ENCODE assay signal across 24 cellular contexts in genomic region chr4:78766026-78766425, GRCh38. TPM values are rescaled to one million over a fixed set of nuclear protein-coding genes. Genes with fewer than 3 reads are reported as not detected.
A peak's percentile ranks its signal among the peaks of the same experiment; 100 is the strongest.
DNase-seq lines count a peak whose midpoint lies in the region; ATAC-seq and TF ChIP-seq lines count a peak whose summit lies in the region.
"Had no signal": no experiment of that assay in that cellular context is flagged by ENCODE, and none has a peak within 500 bp of the region (broad histone marks: within the 10 kb centered on the region; RNA-seq: fewer than 3 reads in every experiment).

No MANE protein-coding gene starts in this region.

- no peak overlapping the region for H3K4me3 Mint-ChIP-seq in GM23338
- no peak overlapping the region for H3K4me3 Mint-ChIP-seq in T-helper 17 cell
- H3K4me3 Mint-ChIP-seq: activated naive CD8-positive, alpha-beta T cell treated with anti-CD3 and anti-CD28 coated beads, Interleukin-2, amount 10 ng/mL, durations not matched to agents 7 days and 5 days; H9 had no signal

- H3K79me2 ChIP-seq in GM23338 (replicated peaks; ENCODE audit: insufficient read depth), result no peaks in the 10 kb centered on the region

- TF ChIP-seq CTCF in GM23338 (conservative IDR thresholded peaks at IDR 0.05; ENCODE audit: low read depth in 2 of 2) (no peak), fibroblast of pulmonary artery (IDR thresholded peaks at IDR 0.05; ENCODE audit: low read length, missing control alignments) (no peak), dorsolateral prefrontal cortex (IDR thresholded peaks at IDR 0.05 in 54 of 56, conservative IDR thresholded peaks at IDR 0.05 in 2 of 56; ENCODE audit: low read depth in 1 of 56, partially characterized antibody in 56 of 56) (no peak)

- H3K36me3 Mint-ChIP-seq in GM23338 (ENCODE audit: low read depth) (no peaks in the 10 kb centered on the region), T-helper 17 cell (ENCODE audit: low read depth) (no peaks in the 10 kb centered on the region)
- H3K36me3 Mint-ChIP-seq: activated naive CD8-positive, alpha-beta T cell treated with anti-CD3 and anti-CD28 coated beads, Interleukin-2, amount 10 ng/mL, durations not matched to agents 7 days and 5 days had no signal

- peak overlapping the region; percentile 49; the same call in 1 of the 2 replicates for H3K27ac Mint-ChIP-seq in GM23338
- no peak overlapping the region for H3K27ac Mint-ChIP-seq in T-helper 17 cell
- H3K27ac Mint-ChIP-seq: activated naive CD8-positive, alpha-beta T cell treated with anti-CD3 and anti-CD28 coated beads, Interleukin-2, amount 10 ng/mL, durations not matched to agents 7 days and 5 days; H9; progenitor cell of endocrine pancreas had no signal

- H3K27me3 Mint-ChIP-seq in GM23338 (ENCODE audit: insufficient read depth, low read depth, poor library complexity), result no peaks in the 10 kb centered on the region
- no peaks in the 10 kb centered on the region for H3K27me3 Mint-ChIP-seq in T-helper 17 cell
- H3K27me3 Mint-ChIP-seq: activated naive CD8-positive, alpha-beta T cell treated with anti-CD3 and anti-CD28 coated beads, Interleukin-2, amount 10 ng/mL, durations not matched to agents 7 days and 5 days; progenitor cell of endocrine pancreas had no signal

- H3K4me3 ChIP-seq in GM23338 (no peak overlapping the region), adipocyte (ENCODE audit: low read length) (no peak overlapping the region), fibroblast of pulmonary artery (replicated peaks; ENCODE audit: low read depth, low read length) (no peak overlapping the region), dorsolateral prefrontal cortex (no peak overlapping the region)
- H3K4me3 ChIP-seq: SJSA1, skin epidermis, suprapubic skin had no signal

- H3K9me2 ChIP-seq in GM23338 (ENCODE audit: insufficient read depth), result no peaks in the 10 kb centered on the region

- H3K27ac ChIP-seq in GM23338 (ENCODE audit: low read depth) (no peak overlapping the region), dorsolateral prefrontal cortex (no peak overlapping the region)
- H3K27ac ChIP-seq: C4-2B, foreskin keratinocyte, HL-60, SJSA1, suprapubic skin had no signal

- intact Hi-C loops in dorsolateral prefrontal cortex (cut with DNase I), result no loop called here

- H3K36me3 ChIP-seq in GM23338 (ENCODE audit: insufficient read depth) (no peaks in the 10 kb centered on the region), adipocyte (ENCODE audit: control insufficient read depth, insufficient read depth, low read length, severe bottlenecking) (no peaks in the 10 kb centered on the region)
- H3K36me3 ChIP-seq: SJSA1, suprapubic skin had no signal

- no peaks in the 10 kb centered on the region for H4K20me1 ChIP-seq in GM23338 (replicated peaks; ENCODE audit: insufficient read depth)

- H2AFZ ChIP-seq in GM23338, result no peak overlapping the region

- no peak for ATAC-seq in GM23338
- ATAC-seq in T-helper 17 cell, result no peak
- ATAC-seq: foreskin keratinocyte had no signal

- H3K9ac ChIP-seq in adipocyte (ENCODE audit: low read length), result no peak overlapping the region

- no peaks in the 10 kb centered on the region for H3K9me3 Mint-ChIP-seq in GM23338
- H3K9me3 Mint-ChIP-seq: activated naive CD8-positive, alpha-beta T cell treated with anti-CD3 and anti-CD28 coated beads, Interleukin-2, amount 10 ng/mL, durations not matched to agents 7 days and 5 days; H9 had no signal

- H3K4me1 ChIP-seq in GM23338 (ENCODE audit: insufficient read depth), result peaks cover 12% of the 10 kb centered on the region
- H3K4me1 ChIP-seq in adipocyte (ENCODE audit: control insufficient read depth, insufficient read depth, low read length), result peaks cover 9% of the 10 kb centered on the region

- H3K27me3 ChIP-seq in GM23338 (ENCODE audit: insufficient read depth) (no peaks in the 10 kb centered on the region), adipocyte (replicated peaks; ENCODE audit: control insufficient read depth, insufficient read depth, low read length) (no peaks in the 10 kb centered on the region), dorsolateral prefrontal cortex (no peaks in the 10 kb centered on the region)
- H3K27me3 ChIP-seq: foreskin keratinocyte, SJSA1, suprapubic skin had no signal

- H3K4me1 Mint-ChIP-seq in GM23338, result peaks cover 6% of the 10 kb centered on the region; the same call in 2 of the 3 replicates
- peaks cover 4% of the 10 kb centered on the region for H3K4me1 Mint-ChIP-seq in T-helper 17 cell

- DNase-seq in GM23338 (ENCODE audit: low spot score) (no peak), adipocyte (ENCODE audit: low read depth) (peak; percentile 63), fibroblast of pulmonary artery (ENCODE audit: low read depth) (peak; percentile 83), stromal cell of bone marrow (ENCODE audit: low read depth) (peak; percentile 60), T-helper 17 cell (no peak), dorsolateral prefrontal cortex (no peak), DMS153 (lab: John Stamatoyannopoulos, UW) (no peak)
- DNase-seq: activated CD4-positive, CD25-positive, alpha-beta regulatory T cell treated with anti-CD3 and anti-CD28 coated beads, Interleukin-2, amount 50 U/mL, for 72 hours; activated naive CD8-positive, alpha-beta T cell treated with anti-CD3 and anti-CD28 coated beads, Interleukin-2, amount 10 ng/mL, durations not matched to agents 7 days and 5 days; effector CD8-positive, alpha-beta T cell; foreskin keratinocyte; H9; midbrain; NCI-H1092 treated with DMSO at 0.1 percent for 48 hours; NCI-H2081; NCI-H524; stimulated activated CD4-positive, alpha-beta T cell treated with anti-CD3 and anti-CD28 coated beads, Interleukin-4, amount 100 ng/mL, for 4 hours; T-helper 9 cell had no signal

- no peaks in the 10 kb centered on the region for H3F3A ChIP-seq in GM23338 (replicated peaks; ENCODE audit: low read depth)

- H3K9me3 ChIP-seq in adipocyte (ENCODE audit: control insufficient read depth, low read length), result no peaks in the 10 kb centered on the region
- H3K9me3 ChIP-seq in T-helper 17 cell (ENCODE audit: control insufficient read depth, low read length, poor library complexity, severe bottlenecking), result no peaks in the 10 kb centered on the region
- H3K9me3 ChIP-seq: SJSA1, suprapubic skin had no signal

- no peak overlapping the region for H3K4me2 ChIP-seq in GM23338

TF ChIP-seq in GM23338, 12 proteins besides CTCF, POLR2A, EP300 and RAD21 (continues in another document):
- no peak for TF ChIP-seq EZH2phosphoT487 (IDR thresholded peaks at IDR 0.05; ENCODE audit: unreplicated experiment)
- TF ChIP-seq ZNF114 (CRISPR knock-in tag; IDR thresholded peaks at IDR 0.05), result no peak
- no peak for TF ChIP-seq EZH2 (IDR thresholded peaks at IDR 0.05; ENCODE audit: low read depth, unreplicated experiment)
- TF ChIP-seq STAT1 (IDR thresholded peaks at IDR 0.05; ENCODE audit: unreplicated experiment), result no peak
- TF ChIP-seq ZNF331 (CRISPR knock-in tag; IDR thresholded peaks at IDR 0.05; ENCODE audit: low read depth), result no peak
- TF ChIP-seq, protein P1, sequence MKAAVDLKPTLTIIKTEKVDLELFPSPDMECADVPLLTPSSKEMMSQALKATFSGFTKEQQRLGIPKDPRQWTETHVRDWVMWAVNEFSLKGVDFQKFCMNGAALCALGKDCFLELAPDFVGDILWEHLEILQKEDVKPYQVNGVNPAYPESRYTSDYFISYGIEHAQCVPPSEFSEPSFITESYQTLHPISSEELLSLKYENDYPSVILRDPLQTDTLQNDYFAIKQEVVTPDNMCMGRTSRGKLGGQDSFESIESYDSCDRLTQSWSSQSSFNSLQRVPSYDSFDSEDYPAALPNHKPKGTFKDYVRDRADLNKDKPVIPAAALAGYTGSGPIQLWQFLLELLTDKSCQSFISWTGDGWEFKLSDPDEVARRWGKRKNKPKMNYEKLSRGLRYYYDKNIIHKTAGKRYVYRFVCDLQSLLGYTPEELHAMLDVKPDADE (IDR thresholded peaks at IDR 0.05), result no peak
- no peak for TF ChIP-seq JUNB (IDR thresholded peaks at IDR 0.05; ENCODE audit: unreplicated experiment)
- no peak for TF ChIP-seq CREB1 (CRISPR knock-in tag; IDR thresholded peaks at IDR 0.05; ENCODE audit: low read depth)

RNA-seq across cellular contexts. Expression of gene BMP2K, which starts 10.1 kb away (rescaled TPM):
- total RNA-seq in GM23338 (2014; rRNA removed; shearing (Covaris generic)), result 32.5 and 36.9 TPM in 2 replicates
- polyA plus RNA-seq in GM23338 (2016; fragmentation: Nextera tagmentation; extraction: Ambion mirVana), result 7.1 and 8.2 TPM in 2 replicates
- total RNA-seq in T-helper 17 cell, result 10 to 100 TPM in 1 of 2 donors, 1 to 10 TPM in 1; 6.9 to 11.2 TPM
- total RNA-seq in dorsolateral prefrontal cortex, result 10 to 100 TPM; 28.2 to 76.6 (median 48.9) TPM

Comparison
In these comparisons a context has a peak if more than half of its experiments do, and no peak if none do; other contexts are left out.
1. DNase-seq: peak in adipocyte (single experiment), fibroblast of pulmonary artery (single experiment) and stromal cell of bone marrow (single experiment); none in GM23338 (single experiment), T-helper 17 cell (0 of 3), dorsolateral prefrontal cortex (0 of 10) and DMS153 (single experiment).